In genomic region chr22:29310065-29310862, GRCh38 we compare ENCODE assay signal across 9 cellular contexts. TPM values are rescaled to one million over a fixed set of nuclear protein-coding genes. Genes with fewer than 3 reads are reported as not detected.
DNase-seq lines count a peak whose midpoint lies in the region; ATAC-seq and TF ChIP-seq lines count a peak whose summit lies in the region.
"Had no signal": no experiment of that assay in that cellular context is flagged by ENCODE, and none has a peak within 500 bp of the region (broad histone marks: within the 10 kb centered on the region; RNA-seq: fewer than 3 reads in every experiment).

No MANE protein-coding gene starts in this region.

- DNase-seq in CD1c-positive myeloid dendritic cell (ENCODE audit: extremely low spot score) (peak; percentile 26), RWPE2 (ENCODE audit: low spot score) (no peak), heart right ventricle (no peak), sciatic nerve (ENCODE audit: low spot score) (no peak), NCI-H446 treated with DMSO at 0.1 percent for 48 hours (lab: John Stamatoyannopoulos, UW) (no peak), SHP77 (lab: John Stamatoyannopoulos, UW) (no peak), HAP-1 (ENCODE audit: low spot score in 2 of 2) (no peak)

- ATAC-seq in RWPE2 (ENCODE audit: low read depth) = no peak
- no peak for ATAC-seq in heart right ventricle
- ATAC-seq in sciatic nerve = peak; percentile 11
- ATAC-seq in GM21447 (IDR thresholded peaks at IDR 0.05; ENCODE audit: unreplicated experiment) = no peak

- intact Hi-C loops in heart right ventricle (cut with DNase I) (no loop called here), sciatic nerve (cut with DNase I) (no loop called here)

- peaks cover 22% of the 10 kb centered on the region for H3K4me1 ChIP-seq in RWPE2 (ENCODE audit: insufficient read depth, poor library complexity, severe bottlenecking)
- peaks cover 50 to 85% (median 78%) of the 10 kb centered on the region in 9 donors for H3K4me1 ChIP-seq in heart right ventricle
- peaks cover 10% of the 10 kb centered on the region; the same call in 1 of the 2 replicates for H3K4me1 ChIP-seq in HAP-1

- TF ChIP-seq CTCF in RWPE2 (IDR thresholded peaks at IDR 0.05; ENCODE audit: poor library complexity, severe bottlenecking) (no peak), heart right ventricle (IDR thresholded peaks at IDR 0.05) (no peak)

- H3K36me3 ChIP-seq in RWPE2 (ENCODE audit: low read depth) = no peaks in the 10 kb centered on the region
- H3K36me3 ChIP-seq in heart right ventricle = peaks cover 0 to 12% (median 0%) of the 10 kb centered on the region in 9 donors
- H3K36me3 ChIP-seq in HAP-1 (replicated peaks) = no peaks in the 10 kb centered on the region; the same call in none of the 2 replicates

- H3K4me3 ChIP-seq in RWPE2 (ENCODE audit: severe bottlenecking) (no peak overlapping the region), heart right ventricle (peak overlapping the region in 5 of 10 donors; percentile 26 to 95 (median 45)), HAP-1 (no peak overlapping the region)

- in situ Hi-C loops in HAP-1 (cut with MboI; ENCODE audit: low sequenced_read_pairs) = no loop called here

- peak overlapping the region; percentile 76 for H3K27ac ChIP-seq in RWPE2 (ENCODE audit: poor library complexity, severe bottlenecking)
- H3K27ac ChIP-seq in heart right ventricle = peak overlapping the region; percentile 22 to 98 (median 94)

- no peaks in the 10 kb centered on the region for H3K9me3 ChIP-seq in RWPE2 (ENCODE audit: severe bottlenecking)
- H3K9me3 ChIP-seq in heart right ventricle = no peaks in the 10 kb centered on the region
- no peaks in the 10 kb centered on the region for H3K9me3 ChIP-seq in HAP-1

- WGBS in heart right ventricle, 2 donors = 62 to 73% methylated on average over 28 of the region's 28 CpGs

- H3K27me3 ChIP-seq in RWPE2 (ENCODE audit: insufficient read depth, poor library complexity, severe bottlenecking) = peaks cover 20% of the 10 kb centered on the region
- H3K27me3 ChIP-seq in heart right ventricle = peaks cover 5 to 29% (median 21%) of the 10 kb centered on the region in 7 donors
- peaks cover 11% of the 10 kb centered on the region for H3K27me3 ChIP-seq in HAP-1 (ENCODE audit: low read depth)

RNA-seq across cellular contexts. Expression of gene GAS2L1, which starts 3.8 kb away (rescaled TPM):
- total RNA-seq in heart right ventricle = 10 to 100 TPM; 10.9 to 35.4 (median 13.6) TPM
- polyA plus RNA-seq in heart right ventricle = 10 to 100 TPM; 29.6 to 45.0 TPM
- 31.8 TPM for total RNA-seq in sciatic nerve

RNA-seq across cellular contexts. Expression of gene RASL10A, which starts 5.2 kb away (rescaled TPM):
- total RNA-seq in heart right ventricle (1 to 10 TPM in 8 of 10 donors, under 1 TPM in 2; 0.87 to 4.3 (median 1.6) TPM), sciatic nerve (2.2 TPM)
- 1 to 10 TPM; 3.1 to 3.8 TPM for polyA plus RNA-seq in heart right ventricle
- polyA plus RNA-seq: immature natural killer cell had no signal

RNA-seq across cellular contexts. Expression of gene EWSR1, which starts 42.2 kb away (rescaled TPM):
- total RNA-seq in heart right ventricle = 100 to 1,000 TPM; 131 to 153 (median 139) TPM
- 100 to 1,000 TPM; 105 to 115 TPM for polyA plus RNA-seq in heart right ventricle
- total RNA-seq in sciatic nerve = 194 TPM

RNA-seq across cellular contexts. Expression of gene RHBDD3, which starts 42.5 kb away (rescaled TPM):
- total RNA-seq in heart right ventricle = 10 to 100 TPM in 9 of 10 donors, 1 to 10 TPM in 1; 7.0 to 18.0 (median 12.2) TPM
- polyA plus RNA-seq in heart right ventricle = 10 to 100 TPM; 17.3 to 25.8 TPM
- total RNA-seq in sciatic nerve = 18.0 TPM
